Comparison of ENCODE assay signal across 1 cellular context in the genomic region with DNA sequence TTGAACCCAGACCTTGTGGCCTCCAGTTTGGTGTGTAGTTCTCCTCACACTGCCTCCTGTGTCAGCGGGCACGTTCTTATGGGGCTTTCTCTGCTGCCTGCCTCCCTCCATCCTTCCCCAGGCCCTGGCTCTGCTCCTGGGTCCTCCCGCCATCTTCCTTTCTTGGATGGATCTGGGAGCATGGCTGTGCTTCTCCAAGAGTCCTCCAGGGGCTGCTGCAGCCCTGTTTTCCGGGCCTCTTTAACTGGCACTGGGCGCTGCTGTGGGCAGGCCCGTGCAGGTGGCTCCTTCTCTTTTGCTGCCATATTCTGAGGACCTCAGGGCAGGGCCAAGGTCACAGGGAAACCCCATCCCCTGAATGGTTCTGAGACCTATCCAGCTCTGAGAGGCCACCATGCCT.
TF ChIP-seq lines count a peak whose summit lies in the region.

No MANE protein-coding gene starts in this region.

TF ChIP-seq in GM23338, 12 proteins besides CTCF, POLR2A, EP300 and RAD21 (continued from another document):
- TF ChIP-seq NANOG (IDR thresholded peaks at IDR 0.05; ENCODE audit: borderline replicate concordance) (no peak), JUNB (IDR thresholded peaks at IDR 0.05; ENCODE audit: unreplicated experiment) (no peak), POLR2AphosphoS5 (IDR thresholded peaks at IDR 0.05; ENCODE audit: low read depth) (no peak), STAT1 (IDR thresholded peaks at IDR 0.05; ENCODE audit: unreplicated experiment) (no peak), ZNF114 (CRISPR knock-in tag; IDR thresholded peaks at IDR 0.05) (no peak)
- TF ChIP-seq, protein P1, sequence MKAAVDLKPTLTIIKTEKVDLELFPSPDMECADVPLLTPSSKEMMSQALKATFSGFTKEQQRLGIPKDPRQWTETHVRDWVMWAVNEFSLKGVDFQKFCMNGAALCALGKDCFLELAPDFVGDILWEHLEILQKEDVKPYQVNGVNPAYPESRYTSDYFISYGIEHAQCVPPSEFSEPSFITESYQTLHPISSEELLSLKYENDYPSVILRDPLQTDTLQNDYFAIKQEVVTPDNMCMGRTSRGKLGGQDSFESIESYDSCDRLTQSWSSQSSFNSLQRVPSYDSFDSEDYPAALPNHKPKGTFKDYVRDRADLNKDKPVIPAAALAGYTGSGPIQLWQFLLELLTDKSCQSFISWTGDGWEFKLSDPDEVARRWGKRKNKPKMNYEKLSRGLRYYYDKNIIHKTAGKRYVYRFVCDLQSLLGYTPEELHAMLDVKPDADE (IDR thresholded peaks at IDR 0.05): no peak
TF ChIP-seq in GM23338: peak in this region for 0.
